14 cellular contexts compared by ENCODE assay signal in genomic region chr5:179209359-179210150, GRCh38.
A peak's percentile ranks its signal among the peaks of the same experiment; 100 is the strongest.
DNase-seq lines count a peak whose midpoint lies in the region; ATAC-seq, FAIRE-seq and TF ChIP-seq lines count a peak whose summit lies in the region.
"Had no signal": no experiment of that assay in that cellular context is flagged by ENCODE, and none has a peak within 500 bp of the region (broad histone marks: within the 10 kb centered on the region; RNA-seq: fewer than 3 reads in every experiment).

No MANE protein-coding gene starts in this region.

- no peaks in the 10 kb centered on the region for H3K9me3 ChIP-seq in fibroblast of lung (ENCODE audit: control insufficient read depth, insufficient read depth, low read depth, low read length)
- H3K9me3 ChIP-seq: Caco-2, testis had no signal

- no peaks in the 10 kb centered on the region for H3K9me3 Mint-ChIP-seq in activated CD8-positive, alpha-beta memory T cell treated with anti-CD3 and anti-CD28 coated beads, Interleukin-2, amount 10 ng/mL, durations not matched to agents 7 days and 5 days (ENCODE audit: low read depth)
- H3K9me3 Mint-ChIP-seq: memory B cell had no signal

- H3K79me2 ChIP-seq in fibroblast of lung (ENCODE audit: control insufficient read depth, insufficient read depth, low read length) = peaks cover 6% of the 10 kb centered on the region

- no peaks in the 10 kb centered on the region for H3K27me3 ChIP-seq in fibroblast of lung (ENCODE audit: control insufficient read depth, insufficient read depth, low read length)
- H3K27me3 ChIP-seq: testis had no signal

- no peak overlapping the region for H3K9ac ChIP-seq in fibroblast of lung (ENCODE audit: insufficient read depth, low read length)

- FAIRE-seq in RCC 7860 (lab: Jason Lieb, UNC) = peak; percentile 86
- FAIRE-seq: bronchial epithelial cell had no signal

- H3K27ac ChIP-seq in fibroblast of lung (ENCODE audit: insufficient read depth, low read length) = peak overlapping the region; percentile 61
- H3K27ac ChIP-seq: testis had no signal

- peaks cover 4% of the 10 kb centered on the region for H3K4me1 ChIP-seq in fibroblast of lung (ENCODE audit: control insufficient read depth, extremely low read depth, insufficient read depth, low read length)
- H3K4me1 ChIP-seq: Caco-2, testis had no signal

- CTCF ChIA-PET in activated CD8-positive, alpha-beta memory T cell treated with anti-CD3 and anti-CD28 coated beads, Interleukin-2, amount 10 ng/mL, durations not matched to agents 7 days and 5 days (lab: Charles Lee) = no interaction called here

- no peak overlapping the region for H3K4me2 ChIP-seq in fibroblast of lung (ENCODE audit: extremely low read depth, insufficient read depth, low read length)

- TF ChIP-seq CTCF in fibroblast of lung (conservative IDR thresholded peaks at IDR 0.05 in 1 of 2, IDR thresholded peaks at IDR 0.05 in 1 of 2; ENCODE audit: low read depth in 1 of 2, low read length in 2 of 2) = no peak

- H3K27ac Mint-ChIP-seq in activated CD8-positive, alpha-beta memory T cell treated with anti-CD3 and anti-CD28 coated beads, Interleukin-2, amount 10 ng/mL, durations not matched to agents 7 days and 5 days = no peak overlapping the region
- H3K27ac Mint-ChIP-seq: memory B cell had no signal

- H3K36me3 ChIP-seq in fibroblast of lung (ENCODE audit: control insufficient read depth, insufficient read depth, low read length) = peaks cover 3% of the 10 kb centered on the region

- DNase-seq in GM04504 (ENCODE audit: low read depth) (peak; percentile 15), RCC 7860 (ENCODE audit: low spot score) (peak; percentile 56), fibroblast of lung (ENCODE audit: low read depth in 2 of 2) (peak; percentile 68 to 72), retina (peak; percentile 36), Kasumi-1 (lab: John Stamatoyannopoulos, UW) (no peak)
- no peak for DNase-seq in activated CD8-positive, alpha-beta memory T cell treated with anti-CD3 and anti-CD28 coated beads, Interleukin-2, amount 10 ng/mL, durations not matched to agents 7 days and 5 days
- DNase-seq: activated CD4-positive, alpha-beta T cell treated with anti-CD3 and anti-CD28 coated beads, Interleukin-2, amount 50 U/mL, for 4 hours; Caco-2; NCI-H187; NCI-H69; testis had no signal

- no peak overlapping the region for H3K4me3 ChIP-seq in fibroblast of lung (replicated peaks in 1 of 4; ENCODE audit: control extremely low read depth in 1 of 4, insufficient read depth in 1 of 4, low read depth in 3 of 4, low read length in 4 of 4)
- H3K4me3 ChIP-seq: testis had no signal

- no peaks in the 10 kb centered on the region for H4K20me1 ChIP-seq in fibroblast of lung (ENCODE audit: control insufficient read depth, extremely low read depth, insufficient read depth, low read length)

- ATAC-seq in esophagus mucosa = no peak
- no peak for ATAC-seq in activated CD8-positive, alpha-beta memory T cell treated with anti-CD3 and anti-CD28 coated beads, Interleukin-2, amount 10 ng/mL, durations not matched to agents 7 days and 5 days

- H3K4me3 Mint-ChIP-seq in activated CD8-positive, alpha-beta memory T cell treated with anti-CD3 and anti-CD28 coated beads, Interleukin-2, amount 10 ng/mL, durations not matched to agents 7 days and 5 days = no peak overlapping the region
- H3K4me3 Mint-ChIP-seq: memory B cell had no signal

- no peak overlapping the region for H2AFZ ChIP-seq in fibroblast of lung (ENCODE audit: low read length)

- H3K36me3 Mint-ChIP-seq in activated CD8-positive, alpha-beta memory T cell treated with anti-CD3 and anti-CD28 coated beads, Interleukin-2, amount 10 ng/mL, durations not matched to agents 7 days and 5 days = no peaks in the 10 kb centered on the region
- H3K36me3 Mint-ChIP-seq: memory B cell had no signal

- H3K27me3 Mint-ChIP-seq in activated CD8-positive, alpha-beta memory T cell treated with anti-CD3 and anti-CD28 coated beads, Interleukin-2, amount 10 ng/mL, durations not matched to agents 7 days and 5 days = no peaks in the 10 kb centered on the region

- no peaks in the 10 kb centered on the region for H3K4me1 Mint-ChIP-seq in activated CD8-positive, alpha-beta memory T cell treated with anti-CD3 and anti-CD28 coated beads, Interleukin-2, amount 10 ng/mL, durations not matched to agents 7 days and 5 days
- H3K4me1 Mint-ChIP-seq: memory B cell had no signal

Comparison
In these comparisons a context has a peak if more than half of its experiments do, and no peak if none do; other contexts are left out.
1. DNase-seq: peak in GM04504 (single experiment), RCC 7860 (single experiment), fibroblast of lung (2 of 2) and retina (single experiment); none in Kasumi-1 (0 of 2) and activated CD8-positive, alpha-beta memory T cell treated with anti-CD3 and anti-CD28 coated beads, Interleukin-2, amount 10 ng/mL, durations not matched to agents 7 days and 5 days (single experiment).